ENCODE assay signal across 1 cellular context in the genomic region with DNA sequence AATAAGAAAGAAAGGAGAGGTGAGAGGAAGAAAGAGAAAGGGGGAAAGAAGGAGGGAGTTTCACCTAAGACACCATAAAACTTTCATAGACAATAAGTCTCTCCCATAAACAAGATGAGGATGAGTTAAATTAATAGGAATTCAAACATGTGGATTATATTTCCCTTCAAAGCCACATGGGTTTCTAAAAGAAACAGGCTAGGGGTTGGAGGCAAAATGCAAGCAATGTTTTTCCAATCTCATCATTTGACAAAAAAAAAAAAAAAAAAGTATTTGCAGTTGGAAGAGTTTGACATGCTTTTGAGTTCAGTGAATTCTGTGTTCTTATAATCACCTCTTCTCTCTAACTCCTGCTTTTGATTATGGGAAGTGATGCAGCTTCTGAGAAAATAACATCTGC.
TF ChIP-seq lines count a peak whose summit lies in the region.

No MANE protein-coding gene starts in this region.

TF ChIP-seq in SK-N-SH treated with all-trans-retinoic acid at 6 μM for 48 hours, 23 proteins besides CTCF, POLR2A, EP300 and RAD21 (continued from another document):
- TF ChIP-seq, protein P1, sequence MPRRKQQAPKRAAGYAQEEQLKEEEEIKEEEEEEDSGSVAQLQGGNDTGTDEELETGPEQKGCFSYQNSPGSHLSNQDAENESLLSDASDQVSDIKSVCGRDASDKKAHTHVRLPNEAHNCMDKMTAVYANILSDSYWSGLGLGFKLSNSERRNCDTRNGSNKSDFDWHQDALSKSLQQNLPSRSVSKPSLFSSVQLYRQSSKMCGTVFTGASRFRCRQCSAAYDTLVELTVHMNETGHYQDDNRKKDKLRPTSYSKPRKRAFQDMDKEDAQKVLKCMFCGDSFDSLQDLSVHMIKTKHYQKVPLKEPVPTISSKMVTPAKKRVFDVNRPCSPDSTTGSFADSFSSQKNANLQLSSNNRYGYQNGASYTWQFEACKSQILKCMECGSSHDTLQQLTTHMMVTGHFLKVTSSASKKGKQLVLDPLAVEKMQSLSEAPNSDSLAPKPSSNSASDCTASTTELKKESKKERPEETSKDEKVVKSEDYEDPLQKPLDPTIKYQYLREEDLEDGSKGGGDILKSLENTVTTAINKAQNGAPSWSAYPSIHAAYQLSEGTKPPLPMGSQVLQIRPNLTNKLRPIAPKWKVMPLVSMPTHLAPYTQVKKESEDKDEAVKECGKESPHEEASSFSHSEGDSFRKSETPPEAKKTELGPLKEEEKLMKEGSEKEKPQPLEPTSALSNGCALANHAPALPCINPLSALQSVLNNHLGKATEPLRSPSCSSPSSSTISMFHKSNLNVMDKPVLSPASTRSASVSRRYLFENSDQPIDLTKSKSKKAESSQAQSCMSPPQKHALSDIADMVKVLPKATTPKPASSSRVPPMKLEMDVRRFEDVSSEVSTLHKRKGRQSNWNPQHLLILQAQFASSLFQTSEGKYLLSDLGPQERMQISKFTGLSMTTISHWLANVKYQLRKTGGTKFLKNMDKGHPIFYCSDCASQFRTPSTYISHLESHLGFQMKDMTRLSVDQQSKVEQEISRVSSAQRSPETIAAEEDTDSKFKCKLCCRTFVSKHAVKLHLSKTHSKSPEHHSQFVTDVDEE (CRISPR knock-in tag; IDR thresholded peaks at IDR 0.05) = no peak
- no peak for TF ChIP-seq OSR1 (CRISPR knock-in tag; IDR thresholded peaks at IDR 0.05)
- TF ChIP-seq ISL1 (CRISPR knock-in tag; IDR thresholded peaks at IDR 0.05) = no peak
- TF ChIP-seq TOX (CRISPR knock-in tag; IDR thresholded peaks at IDR 0.05; ENCODE audit: borderline replicate concordance) = no peak
- no peak for TF ChIP-seq TCF4 (CRISPR knock-in tag; IDR thresholded peaks at IDR 0.05; ENCODE audit: borderline replicate concordance)
- TF ChIP-seq SNAI2 (CRISPR knock-in tag; IDR thresholded peaks at IDR 0.05) = no peak
- no peak for TF ChIP-seq ZC3H10 (CRISPR knock-in tag; IDR thresholded peaks at IDR 0.05)
- TF ChIP-seq, protein P2, sequence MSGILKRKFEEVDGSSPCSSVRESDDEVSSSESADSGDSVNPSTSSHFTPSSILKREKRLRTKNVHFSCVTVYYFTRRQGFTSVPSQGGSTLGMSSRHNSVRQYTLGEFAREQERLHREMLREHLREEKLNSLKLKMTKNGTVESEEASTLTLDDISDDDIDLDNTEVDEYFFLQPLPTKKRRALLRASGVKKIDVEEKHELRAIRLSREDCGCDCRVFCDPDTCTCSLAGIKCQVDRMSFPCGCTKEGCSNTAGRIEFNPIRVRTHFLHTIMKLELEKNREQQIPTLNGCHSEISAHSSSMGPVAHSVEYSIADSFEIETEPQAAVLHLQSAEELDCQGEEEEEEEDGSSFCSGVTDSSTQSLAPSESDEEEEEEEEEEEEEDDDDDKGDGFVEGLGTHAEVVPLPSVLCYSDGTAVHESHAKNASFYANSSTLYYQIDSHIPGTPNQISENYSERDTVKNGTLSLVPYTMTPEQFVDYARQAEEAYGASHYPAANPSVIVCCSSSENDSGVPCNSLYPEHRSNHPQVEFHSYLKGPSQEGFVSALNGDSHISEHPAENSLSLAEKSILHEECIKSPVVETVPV (CRISPR knock-in tag; IDR thresholded peaks at IDR 0.05) = no peak
- no peak for TF ChIP-seq ZFP3 (CRISPR knock-in tag; IDR thresholded peaks at IDR 0.05)
